2 cellular contexts compared by ENCODE assay signal in genomic region chr1:221138516-221138915, GRCh38.
TF ChIP-seq lines count a peak whose summit lies in the region.

No MANE protein-coding gene starts in this region.

TF ChIP-seq in A549, 52 proteins besides CTCF, POLR2A, EP300 and RAD21 (continued from another document):
- TF ChIP-seq CBX8 (IDR thresholded peaks at IDR 0.05): no peak
- TF ChIP-seq MAFK (IDR thresholded peaks at IDR 0.05; ENCODE audit: partially characterized antibody): no peak
- no peak for TF ChIP-seq RARB (CRISPR knock-in tag; IDR thresholded peaks at IDR 0.05)
- TF ChIP-seq KDM1A (IDR thresholded peaks at IDR 0.05; ENCODE audit: low read depth): no peak
TF ChIP-seq in A549: peak in this region for 0.

TF ChIP-seq in GM12878, 131 proteins besides CTCF, POLR2A, EP300 and RAD21 (continued from another document):
- TF ChIP-seq ATF2 (IDR thresholded peaks at IDR 0.05; ENCODE audit: low read length) (no peak), IKZF2 (IDR thresholded peaks at IDR 0.05) (no peak), JUND (IDR thresholded peaks at IDR 0.05; ENCODE audit: low read depth, low read length) (no peak), PAX5 (IDR thresholded peaks at IDR 0.05; ENCODE audit: borderline replicate concordance, low read depth, low read length) (no peak), IRF5 (IDR thresholded peaks at IDR 0.05; ENCODE audit: borderline replicate concordance) (no peak), PML (IDR thresholded peaks at IDR 0.05; ENCODE audit: low read length) (no peak), CREB1 (IDR thresholded peaks at IDR 0.05; ENCODE audit: low read depth) (no peak), ZNF622 (IDR thresholded peaks at IDR 0.05) (no peak), BACH1 (IDR thresholded peaks at IDR 0.05; ENCODE audit: borderline replicate concordance) (no peak), MEF2A (IDR thresholded peaks at IDR 0.05; ENCODE audit: insufficient read depth, low read depth, low read length) (no peak)
- TF ChIP-seq, protein P1, sequence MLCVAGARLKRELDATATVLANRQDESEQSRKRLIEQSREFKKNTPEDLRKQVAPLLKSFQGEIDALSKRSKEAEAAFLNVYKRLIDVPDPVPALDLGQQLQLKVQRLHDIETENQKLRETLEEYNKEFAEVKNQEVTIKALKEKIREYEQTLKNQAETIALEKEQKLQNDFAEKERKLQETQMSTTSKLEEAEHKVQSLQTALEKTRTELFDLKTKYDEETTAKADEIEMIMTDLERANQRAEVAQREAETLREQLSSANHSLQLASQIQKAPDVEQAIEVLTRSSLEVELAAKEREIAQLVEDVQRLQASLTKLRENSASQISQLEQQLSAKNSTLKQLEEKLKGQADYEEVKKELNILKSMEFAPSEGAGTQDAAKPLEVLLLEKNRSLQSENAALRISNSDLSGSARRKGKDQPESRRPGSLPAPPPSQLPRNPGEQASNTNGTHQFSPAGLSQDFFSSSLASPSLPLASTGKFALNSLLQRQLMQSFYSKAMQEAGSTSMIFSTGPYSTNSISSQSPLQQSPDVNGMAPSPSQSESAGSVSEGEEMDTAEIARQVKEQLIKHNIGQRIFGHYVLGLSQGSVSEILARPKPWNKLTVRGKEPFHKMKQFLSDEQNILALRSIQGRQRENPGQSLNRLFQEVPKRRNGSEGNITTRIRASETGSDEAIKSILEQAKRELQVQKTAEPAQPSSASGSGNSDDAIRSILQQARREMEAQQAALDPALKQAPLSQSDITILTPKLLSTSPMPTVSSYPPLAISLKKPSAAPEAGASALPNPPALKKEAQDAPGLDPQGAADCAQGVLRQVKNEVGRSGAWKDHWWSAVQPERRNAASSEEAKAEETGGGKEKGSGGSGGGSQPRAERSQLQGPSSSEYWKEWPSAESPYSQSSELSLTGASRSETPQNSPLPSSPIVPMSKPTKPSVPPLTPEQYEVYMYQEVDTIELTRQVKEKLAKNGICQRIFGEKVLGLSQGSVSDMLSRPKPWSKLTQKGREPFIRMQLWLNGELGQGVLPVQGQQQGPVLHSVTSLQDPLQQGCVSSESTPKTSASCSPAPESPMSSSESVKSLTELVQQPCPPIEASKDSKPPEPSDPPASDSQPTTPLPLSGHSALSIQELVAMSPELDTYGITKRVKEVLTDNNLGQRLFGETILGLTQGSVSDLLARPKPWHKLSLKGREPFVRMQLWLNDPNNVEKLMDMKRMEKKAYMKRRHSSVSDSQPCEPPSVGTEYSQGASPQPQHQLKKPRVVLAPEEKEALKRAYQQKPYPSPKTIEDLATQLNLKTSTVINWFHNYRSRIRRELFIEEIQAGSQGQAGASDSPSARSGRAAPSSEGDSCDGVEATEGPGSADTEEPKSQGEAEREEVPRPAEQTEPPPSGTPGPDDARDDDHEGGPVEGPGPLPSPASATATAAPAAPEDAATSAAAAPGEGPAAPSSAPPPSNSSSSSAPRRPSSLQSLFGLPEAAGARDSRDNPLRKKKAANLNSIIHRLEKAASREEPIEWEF (IDR thresholded peaks at IDR 0.05; ENCODE audit: insufficient replicate concordance, low read depth, low read length): no peak
